In the genomic region with DNA sequence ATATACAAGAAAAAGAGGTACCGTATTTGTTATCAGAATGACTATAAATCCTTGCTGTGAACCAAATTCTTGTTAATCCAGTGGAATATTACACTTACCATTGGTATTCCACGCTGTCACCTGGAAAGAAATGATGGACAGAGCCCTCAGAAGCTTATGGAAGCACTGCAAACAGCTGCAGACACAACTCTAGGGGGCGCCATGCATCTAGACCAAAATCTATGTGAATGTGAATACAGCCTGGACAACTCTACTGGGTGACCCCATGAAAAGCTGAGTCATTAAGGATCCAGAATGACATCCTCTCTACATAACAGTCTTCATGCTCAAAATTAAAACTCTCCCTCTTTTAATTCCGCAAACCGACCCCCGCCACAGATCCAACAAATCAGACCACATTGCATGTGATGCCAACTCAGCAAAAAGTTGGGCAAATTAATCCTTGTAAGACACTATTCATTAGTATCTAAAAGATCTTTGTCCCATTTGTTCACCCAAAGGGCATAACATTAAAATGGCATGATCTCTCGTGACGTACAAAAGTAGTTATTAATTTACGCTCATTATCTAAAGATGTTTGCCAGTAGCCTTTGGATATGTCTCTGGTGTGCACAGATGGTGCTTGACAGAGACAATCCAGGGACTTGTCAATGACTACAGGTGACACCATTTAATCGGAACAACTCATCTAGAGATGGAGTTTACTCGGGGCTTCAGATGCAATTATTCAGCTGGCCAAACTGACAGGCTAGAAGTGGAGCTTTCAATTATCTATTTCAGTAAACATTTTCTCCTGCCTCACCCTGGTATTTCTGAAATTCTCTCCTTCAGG, we compare ENCODE assay signal across 14 cellular contexts.
A peak's percentile ranks its signal among the peaks of the same experiment; 100 is the strongest.
DNase-seq lines count a peak whose midpoint lies in the region; ATAC-seq and TF ChIP-seq lines count a peak whose summit lies in the region.
"Had no signal": no experiment of that assay in that cellular context is flagged by ENCODE, and none has a peak within 500 bp of the region (broad histone marks: within the 10 kb centered on the region; RNA-seq: fewer than 3 reads in every experiment).

No MANE protein-coding gene starts in this region.

- H3K4me3 Mint-ChIP-seq in endodermal cell: no peak overlapping the region
- H3K4me3 Mint-ChIP-seq in stimulated activated effector memory CD8-positive, alpha-beta T cell treated with anti-CD3 and anti-CD28 coated beads, Interleukin-12 subunit alpha, Interleukin-12 subunit beta, amount 100 ng/mL, for 72 hours: no peak overlapping the region
- H3K4me3 Mint-ChIP-seq: activated CD4-positive, alpha-beta memory T cell treated with anti-CD3 and anti-CD28 coated beads for 36 hours; T-helper 17 cell had no signal

- H3K27me3 ChIP-seq in DOHH2 (ENCODE audit: control insufficient read depth, low read length) (no peaks in the 10 kb centered on the region), endodermal cell (ENCODE audit: control insufficient read depth, insufficient read depth, low read length, poor library complexity, severe bottlenecking) (no peaks in the 10 kb centered on the region), left lung (no peaks in the 10 kb centered on the region)
- H3K27me3 ChIP-seq: BLaER1 treated with 17β-estradiol and CSF1 and Interleukin-3, amounts not matched to agents 10 nM and 100 nM had no signal

- peaks cover 14% of the 10 kb centered on the region for H3K9me3 Mint-ChIP-seq in endodermal cell
- H3K9me3 Mint-ChIP-seq in stimulated activated effector memory CD8-positive, alpha-beta T cell treated with anti-CD3 and anti-CD28 coated beads, Interleukin-12 subunit alpha, Interleukin-12 subunit beta, amount 100 ng/mL, for 72 hours: peaks cover 19% of the 10 kb centered on the region

- no peak overlapping the region for H3K27ac Mint-ChIP-seq in endodermal cell
- H3K27ac Mint-ChIP-seq in stimulated activated effector memory CD8-positive, alpha-beta T cell treated with anti-CD3 and anti-CD28 coated beads, Interleukin-12 subunit alpha, Interleukin-12 subunit beta, amount 100 ng/mL, for 72 hours: no peak overlapping the region
- H3K27ac Mint-ChIP-seq: activated CD4-positive, alpha-beta memory T cell treated with anti-CD3 and anti-CD28 coated beads for 36 hours; activated naive CD4-positive, alpha-beta T cell treated with anti-CD3 and anti-CD28 coated beads, Interleukin-2, amount 50 U/mL, for 72 hours; T-helper 17 cell had no signal

- H3K4me1 Mint-ChIP-seq in endodermal cell: peaks cover 9% of the 10 kb centered on the region
- H3K4me1 Mint-ChIP-seq in stimulated activated effector memory CD8-positive, alpha-beta T cell treated with anti-CD3 and anti-CD28 coated beads, Interleukin-12 subunit alpha, Interleukin-12 subunit beta, amount 100 ng/mL, for 72 hours: no peaks in the 10 kb centered on the region
- H3K4me1 Mint-ChIP-seq: T-helper 17 cell had no signal

- peak; percentile 24 for DNase-seq in NCI-H748 (lab: John Stamatoyannopoulos, UW; ENCODE audit: unreplicated experiment)
- DNase-seq in endodermal cell: peak; percentile 65
- no peak for DNase-seq in stimulated activated effector memory CD8-positive, alpha-beta T cell treated with anti-CD3 and anti-CD28 coated beads, Interleukin-12 subunit alpha, Interleukin-12 subunit beta, amount 100 ng/mL, for 72 hours (ENCODE audit: low spot score in 2 of 2)
- DNase-seq in stimulated activated naive CD8-positive, alpha-beta T cell treated with anti-CD3 and anti-CD28 coated beads, Interleukin-15, Interleukin-2, amounts not matched to agents 100 U/mL and 50 U/mL, for 24 hours: no peak
- no peak for DNase-seq in left lung
- no peak for DNase-seq in HuH-7 (ENCODE audit: low spot score)
- DNase-seq: activated CD4-positive, alpha-beta memory T cell treated with anti-CD3 and anti-CD28 coated beads for 36 hours; NCI-H1436; T-helper 17 cell had no signal

- H3K9ac ChIP-seq in endodermal cell (ENCODE audit: extremely low read depth, low read length, poor library complexity, severe bottlenecking): no peak overlapping the region
- H3K9ac ChIP-seq: BLaER1 treated with 17β-estradiol and CSF1 and Interleukin-3, amounts not matched to agents 10 nM and 100 nM had no signal

- ATAC-seq in stimulated activated effector memory CD8-positive, alpha-beta T cell treated with anti-CD3 and anti-CD28 coated beads, Interleukin-12 subunit alpha, Interleukin-12 subunit beta, amount 100 ng/mL, for 72 hours: no peak
- ATAC-seq in stimulated activated naive CD8-positive, alpha-beta T cell treated with anti-CD3 and anti-CD28 coated beads, Interleukin-15, Interleukin-2, amounts not matched to agents 100 U/mL and 50 U/mL, for 24 hours: no peak
- ATAC-seq in left lung: no peak
- ATAC-seq: activated naive CD4-positive, alpha-beta T cell treated with anti-CD3 and anti-CD28 coated beads, Interleukin-2, amount 50 U/mL, for 72 hours; esophagus mucosa; T-helper 17 cell had no signal

- TF ChIP-seq CTCF in 22Rv1 (IDR thresholded peaks at IDR 0.05) (peak; percentile 24), DOHH2 (IDR thresholded peaks at IDR 0.05; ENCODE audit: low read depth, low read length, poor library complexity, severe bottlenecking) (peak; percentile 31), endodermal cell (conservative IDR thresholded peaks at IDR 0.05) (peak; percentile 69), left lung (IDR thresholded peaks at IDR 0.05) (no peak)

- no peaks in the 10 kb centered on the region for H3K9me3 ChIP-seq in DOHH2 (ENCODE audit: control insufficient read depth, insufficient read depth, low read length)
- peaks cover 24% of the 10 kb centered on the region for H3K9me3 ChIP-seq in endodermal cell (ENCODE audit: control insufficient read depth, low read length)
- no peaks in the 10 kb centered on the region for H3K9me3 ChIP-seq in left lung
- H3K9me3 ChIP-seq: BLaER1 treated with 17β-estradiol and CSF1 and Interleukin-3, amounts not matched to agents 10 nM and 100 nM had no signal

- H3K4me1 ChIP-seq in DOHH2 (ENCODE audit: control insufficient read depth, low read length) (no peaks in the 10 kb centered on the region), endodermal cell (ENCODE audit: control insufficient read depth, insufficient read depth, low read length) (no peaks in the 10 kb centered on the region), left lung (no peaks in the 10 kb centered on the region)

- H4K20me1 ChIP-seq in DOHH2 (ENCODE audit: control insufficient read depth, insufficient read depth, low read depth, low read length): no peaks in the 10 kb centered on the region
- H4K20me1 ChIP-seq: BLaER1 treated with 17β-estradiol and CSF1 and Interleukin-3, amounts not matched to agents 10 nM and 100 nM had no signal

- no peak overlapping the region for H3K4me2 ChIP-seq in DOHH2 (ENCODE audit: low read length)
- H3K4me2 ChIP-seq: BLaER1 treated with 17β-estradiol and CSF1 and Interleukin-3, amounts not matched to agents 10 nM and 100 nM had no signal

- WGBS in endodermal cell (ENCODE audit: insufficient coverage in 1 of 2, insufficient read length in 1 of 2), 2 experiments: 90 to 92% methylated on average over 7 to 11 of the region's 11 CpGs

- no peaks in the 10 kb centered on the region for H3K27me3 Mint-ChIP-seq in endodermal cell (ENCODE audit: insufficient read depth)
- H3K27me3 Mint-ChIP-seq: activated CD4-positive, alpha-beta memory T cell treated with anti-CD3 and anti-CD28 coated beads for 36 hours; T-helper 17 cell had no signal

- H3K36me3 ChIP-seq in DOHH2 (ENCODE audit: control insufficient read depth, low read length) (no peaks in the 10 kb centered on the region), endodermal cell (ENCODE audit: control insufficient read depth, insufficient read depth, low read length) (no peaks in the 10 kb centered on the region), left lung (no peaks in the 10 kb centered on the region)
- H3K36me3 ChIP-seq: BLaER1 treated with 17β-estradiol and CSF1 and Interleukin-3, amounts not matched to agents 10 nM and 100 nM had no signal

- no peaks in the 10 kb centered on the region for H3K79me2 ChIP-seq in DOHH2 (ENCODE audit: control insufficient read depth, low read length)

- H3F3A ChIP-seq in DOHH2 (ENCODE audit: control insufficient read depth, insufficient read depth): no peaks in the 10 kb centered on the region

- H3K4me3 ChIP-seq in DOHH2 (ENCODE audit: low read length) (no peak overlapping the region), endodermal cell (ENCODE audit: low read length) (no peak overlapping the region), left lung (no peak overlapping the region)
- H3K4me3 ChIP-seq: BLaER1 treated with 17β-estradiol and CSF1 and Interleukin-3, amounts not matched to agents 10 nM and 100 nM had no signal

- no peaks in the 10 kb centered on the region for H3K9me2 ChIP-seq in DOHH2 (replicated peaks; ENCODE audit: control insufficient read depth, low read length)

- no peaks in the 10 kb centered on the region for H3K36me3 Mint-ChIP-seq in endodermal cell (ENCODE audit: low read depth)
- H3K36me3 Mint-ChIP-seq in stimulated activated effector memory CD8-positive, alpha-beta T cell treated with anti-CD3 and anti-CD28 coated beads, Interleukin-12 subunit alpha, Interleukin-12 subunit beta, amount 100 ng/mL, for 72 hours: no peaks in the 10 kb centered on the region
- H3K36me3 Mint-ChIP-seq: activated CD4-positive, alpha-beta memory T cell treated with anti-CD3 and anti-CD28 coated beads for 36 hours; activated naive CD4-positive, alpha-beta T cell treated with anti-CD3 and anti-CD28 coated beads, Interleukin-2, amount 50 U/mL, for 72 hours had no signal

- intact Hi-C loops in left lung (cut with DNase I): no loop called here

- no peak overlapping the region for H3K27ac ChIP-seq in 22Rv1
- no peak overlapping the region for H3K27ac ChIP-seq in DOHH2 (ENCODE audit: low read depth, low read length)
- no peak overlapping the region for H3K27ac ChIP-seq in endodermal cell (ENCODE audit: low read depth, low read length)
- H3K27ac ChIP-seq in left lung: no peak overlapping the region
- H3K27ac ChIP-seq: BLaER1 treated with 17β-estradiol and CSF1 and Interleukin-3, amounts not matched to agents 10 nM and 100 nM had no signal

Comparison
In these comparisons a context has a peak if more than half of its experiments do, and no peak if none do; other contexts are left out.
1. CTCF ChIP-seq: peak in 22Rv1 (single experiment), DOHH2 (single experiment) and endodermal cell (single experiment); none in left lung (0 of 2).
2. DNase-seq: peak in NCI-H748 (single experiment) and endodermal cell (single experiment); none in stimulated activated effector memory CD8-positive, alpha-beta T cell treated with anti-CD3 and anti-CD28 coated beads, Interleukin-12 subunit alpha, Interleukin-12 subunit beta, amount 100 ng/mL, for 72 hours (0 of 2), stimulated activated naive CD8-positive, alpha-beta T cell treated with anti-CD3 and anti-CD28 coated beads, Interleukin-15, Interleukin-2, amounts not matched to agents 100 U/mL and 50 U/mL, for 24 hours (single experiment), left lung (0 of 2) and HuH-7 (single experiment).